1 cellular context compared by ENCODE assay signal in genomic region chr5:122312670-122312988, GRCh38.
TF ChIP-seq lines count a peak whose summit lies in the region.

No MANE protein-coding gene starts in this region.

TF ChIP-seq in GM12878, 131 proteins besides CTCF, POLR2A, EP300 and RAD21 (continued from another document):
- TF ChIP-seq ZBTB33 (IDR thresholded peaks at IDR 0.05): no peak
- TF ChIP-seq ASH2L (IDR thresholded peaks at IDR 0.05; ENCODE audit: borderline replicate concordance, low read depth): no peak
- no peak for TF ChIP-seq ATF3 (IDR thresholded peaks at IDR 0.05; ENCODE audit: borderline replicate concordance, extremely low read depth, low read depth, low read length)
- TF ChIP-seq NFYA (IDR thresholded peaks at IDR 0.05; ENCODE audit: borderline replicate concordance, low read depth, low read length): no peak
- TF ChIP-seq RCOR1 (conservative IDR thresholded peaks at IDR 0.05; ENCODE audit: low read depth, low read length): no peak
- TF ChIP-seq CHD4 (IDR thresholded peaks at IDR 0.05): no peak
- no peak for TF ChIP-seq LARP7 (IDR thresholded peaks at IDR 0.05)
- TF ChIP-seq POLR2AphosphoS5 (IDR thresholded peaks at IDR 0.05; ENCODE audit: low read length): no peak
